20 cellular contexts compared by ENCODE assay signal in the genomic region with DNA sequence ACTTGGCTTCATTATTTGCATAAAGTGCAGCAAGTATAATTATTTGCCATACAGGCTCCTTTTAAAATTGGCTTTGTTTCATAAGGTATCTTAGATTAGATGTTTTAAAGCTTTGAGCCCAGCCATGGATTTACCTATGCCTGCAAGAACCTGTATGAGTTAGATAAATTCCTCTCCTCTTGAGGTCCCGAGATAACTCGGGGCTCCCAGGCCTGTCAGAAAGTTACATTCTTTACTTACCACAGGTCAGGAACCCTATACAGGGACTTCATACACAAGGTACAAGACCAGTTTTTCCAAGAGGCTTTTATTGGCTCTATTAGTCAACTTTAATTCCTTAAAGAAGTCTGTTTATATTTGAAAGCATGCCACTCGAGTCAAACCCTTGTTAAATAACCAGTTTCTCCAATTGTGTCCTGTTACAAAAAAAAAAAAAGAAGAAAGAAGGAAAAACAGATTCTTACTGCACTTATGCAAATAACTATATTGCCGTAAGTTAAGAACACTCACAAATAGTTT. TPM values are rescaled to one million over a fixed set of nuclear protein-coding genes. Genes with fewer than 3 reads are reported as not detected.
"Had no signal": no experiment of that assay in that cellular context is flagged by ENCODE, and none has a peak within 500 bp of the region (broad histone marks: within the 10 kb centered on the region; RNA-seq: fewer than 3 reads in every experiment).

No MANE protein-coding gene starts in this region.

- DNase-seq: activated B cell treated with CpG ODN at 0.5 μM for 24 hours; activated CD4-positive, alpha-beta T cell treated with anti-CD3 and anti-CD28 coated beads, Interleukin-2, amount 10 ng/mL, durations not matched to agents 7 days and 5 days; activated CD8-positive, alpha-beta memory T cell treated with anti-CD3 and anti-CD28 coated beads for 24 hours; activated gamma-delta T cell treated with Interleukin-2 at 50 U/mL for 16 hours; amniotic stem cell; cortex of kidney; effector CD4-positive, alpha-beta T cell; gastrocnemius medialis; heart right ventricle; left colon; mucosa of descending colon; natural killer cell; posterior cingulate gyrus; right cardiac atrium; stimulated activated naive CD8-positive, alpha-beta T cell treated with anti-CD3 and anti-CD28 coated beads, Interleukin-15, Interleukin-2, amounts not matched to agents 100 U/mL and 50 U/mL, for 24 hours; upper lobe of right lung had no signal

- H3K27me3 Mint-ChIP-seq: activated B cell treated with CpG ODN at 0.5 μM for 24 hours; activated CD4-positive, alpha-beta T cell treated with anti-CD3 and anti-CD28 coated beads, Interleukin-2, amount 10 ng/mL, durations not matched to agents 7 days and 5 days; activated naive CD8-positive, alpha-beta T cell had no signal

- H3K27ac Mint-ChIP-seq: activated B cell treated with CpG ODN at 0.5 μM for 24 hours; activated CD4-positive, alpha-beta T cell treated with anti-CD3 and anti-CD28 coated beads, Interleukin-2, amount 10 ng/mL, durations not matched to agents 7 days and 5 days; activated naive CD8-positive, alpha-beta T cell had no signal

- H3K36me3 ChIP-seq: gastrocnemius medialis, heart right ventricle, upper lobe of right lung had no signal

- H3K36me3 Mint-ChIP-seq: activated naive CD8-positive, alpha-beta T cell; natural killer cell had no signal

- H3K4me3 Mint-ChIP-seq: activated B cell treated with CpG ODN at 0.5 μM for 24 hours; activated CD4-positive, alpha-beta T cell treated with anti-CD3 and anti-CD28 coated beads, Interleukin-2, amount 10 ng/mL, durations not matched to agents 7 days and 5 days; activated naive CD8-positive, alpha-beta T cell; natural killer cell had no signal

- ATAC-seq: gastrocnemius medialis; heart right ventricle; left colon; mucosa of descending colon; natural killer cell; right cardiac atrium; stimulated activated naive CD8-positive, alpha-beta T cell treated with anti-CD3 and anti-CD28 coated beads, Interleukin-15, Interleukin-2, amounts not matched to agents 100 U/mL and 50 U/mL, for 24 hours; upper lobe of right lung had no signal

- H3K9me3 ChIP-seq: gastrocnemius medialis, heart right ventricle, mucosa of descending colon, upper lobe of right lung had no signal

- H3K27me3 ChIP-seq: gastrocnemius medialis, heart right ventricle, upper lobe of right lung had no signal

- H3K9me3 Mint-ChIP-seq: activated B cell treated with CpG ODN at 0.5 μM for 24 hours, natural killer cell had no signal

- H3K4me3 ChIP-seq: gastrocnemius medialis, heart right ventricle, mucosa of descending colon, upper lobe of right lung had no signal

- FAIRE-seq: TTC549 had no signal

RNA-seq across cellular contexts. Expression of a gene that starts 22.0 kb away (rescaled TPM):
- total RNA-seq: fibroblast of lung, gastrocnemius medialis, heart right ventricle, lung microvascular endothelial cell, right cardiac atrium, upper lobe of right lung had no signal
- polyA plus RNA-seq: fibroblast of lung, heart right ventricle, right cardiac atrium had no signal

RNA-seq across cellular contexts. Expression of a gene that starts 40.6 kb away (rescaled TPM):
- total RNA-seq: fibroblast of lung, lung microvascular endothelial cell had no signal
